In the genomic region with DNA sequence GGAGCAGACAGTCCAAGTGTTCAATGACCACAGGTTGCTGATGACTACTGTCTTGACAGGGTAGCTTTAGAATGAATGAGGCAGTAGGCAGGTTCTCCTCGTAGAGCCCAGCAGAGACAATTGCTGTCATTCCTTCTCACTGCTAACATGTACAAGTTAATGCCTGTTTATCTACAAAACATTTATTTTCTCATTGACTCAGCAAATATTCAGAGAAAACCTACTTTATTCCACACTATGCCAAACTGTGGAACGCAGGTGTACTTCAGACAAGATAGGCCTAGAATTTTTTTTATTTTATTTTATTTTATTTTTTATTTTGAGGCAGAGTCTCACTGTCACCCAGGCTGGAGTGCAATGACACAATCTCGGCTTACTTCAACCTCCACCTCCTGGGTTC, we compare ENCODE assay signal across 1 cellular context.
TF ChIP-seq lines count a peak whose summit lies in the region.

No MANE protein-coding gene starts in this region.

TF ChIP-seq in GM12878, 131 proteins besides CTCF, POLR2A, EP300 and RAD21:
- TF ChIP-seq SUZ12 (IDR thresholded peaks at IDR 0.05; ENCODE audit: unreplicated experiment) (no peak), SUPT20H (IDR thresholded peaks at IDR 0.05; ENCODE audit: borderline replicate concordance, control insufficient read depth, low read depth, low read length) (no peak), SIX5 (IDR thresholded peaks at IDR 0.05; ENCODE audit: low read depth, low read length, severe bottlenecking) (no peak), MAX (IDR thresholded peaks at IDR 0.05; ENCODE audit: low read depth, low read length) (no peak), ZBTB33 (IDR thresholded peaks at IDR 0.05) (no peak), CBX5 (IDR thresholded peaks at IDR 0.05; ENCODE audit: low read depth) (no peak), RFX5 (IDR thresholded peaks at IDR 0.05; ENCODE audit: low read depth, low read length) (no peak), KLF5 (IDR thresholded peaks at IDR 0.05; ENCODE audit: partially characterized antibody) (no peak), EED (IDR thresholded peaks at IDR 0.05; ENCODE audit: low read depth) (no peak), CEBPZ (IDR thresholded peaks at IDR 0.05; ENCODE audit: low read depth, low read length) (no peak)
- TF ChIP-seq, protein P1, sequence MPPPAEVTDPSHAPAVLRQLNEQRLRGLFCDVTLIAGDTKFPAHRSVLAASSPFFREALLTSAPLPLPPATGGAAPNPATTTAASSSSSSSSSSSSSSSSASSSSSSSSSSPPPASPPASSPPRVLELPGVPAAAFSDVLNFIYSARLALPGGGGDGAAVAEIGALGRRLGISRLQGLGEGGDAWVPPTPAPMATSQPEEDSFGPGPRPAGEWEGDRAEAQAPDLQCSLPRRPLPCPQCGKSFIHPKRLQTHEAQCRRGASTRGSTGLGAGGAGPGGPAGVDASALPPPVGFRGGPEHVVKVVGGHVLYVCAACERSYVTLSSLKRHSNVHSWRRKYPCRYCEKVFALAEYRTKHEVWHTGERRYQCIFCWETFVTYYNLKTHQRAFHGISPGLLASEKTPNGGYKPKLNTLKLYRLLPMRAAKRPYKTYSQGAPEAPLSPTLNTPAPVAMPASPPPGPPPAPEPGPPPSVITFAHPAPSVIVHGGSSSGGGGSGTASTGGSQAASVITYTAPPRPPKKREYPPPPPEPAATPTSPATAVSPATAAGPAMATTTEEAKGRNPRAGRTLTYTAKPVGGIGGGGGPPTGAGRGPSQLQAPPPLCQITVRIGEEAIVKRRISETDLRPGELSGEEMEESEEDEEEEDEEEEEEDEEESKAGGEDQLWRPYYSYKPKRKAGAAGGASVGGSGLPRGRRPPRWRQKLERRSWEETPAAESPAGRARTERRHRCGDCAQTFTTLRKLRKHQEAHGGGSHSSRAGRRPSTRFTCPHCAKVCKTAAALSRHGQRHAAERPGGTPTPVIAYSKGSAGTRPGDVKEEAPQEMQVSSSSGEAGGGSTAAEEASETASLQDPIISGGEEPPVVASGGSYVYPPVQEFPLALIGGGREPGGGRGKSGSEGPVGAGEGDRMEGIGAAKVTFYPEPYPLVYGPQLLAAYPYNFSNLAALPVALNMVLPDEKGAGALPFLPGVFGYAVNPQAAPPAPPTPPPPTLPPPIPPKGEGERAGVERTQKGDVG (CRISPR knock-in tag; IDR thresholded peaks at IDR 0.05): no peak
- TF ChIP-seq, protein P2, sequence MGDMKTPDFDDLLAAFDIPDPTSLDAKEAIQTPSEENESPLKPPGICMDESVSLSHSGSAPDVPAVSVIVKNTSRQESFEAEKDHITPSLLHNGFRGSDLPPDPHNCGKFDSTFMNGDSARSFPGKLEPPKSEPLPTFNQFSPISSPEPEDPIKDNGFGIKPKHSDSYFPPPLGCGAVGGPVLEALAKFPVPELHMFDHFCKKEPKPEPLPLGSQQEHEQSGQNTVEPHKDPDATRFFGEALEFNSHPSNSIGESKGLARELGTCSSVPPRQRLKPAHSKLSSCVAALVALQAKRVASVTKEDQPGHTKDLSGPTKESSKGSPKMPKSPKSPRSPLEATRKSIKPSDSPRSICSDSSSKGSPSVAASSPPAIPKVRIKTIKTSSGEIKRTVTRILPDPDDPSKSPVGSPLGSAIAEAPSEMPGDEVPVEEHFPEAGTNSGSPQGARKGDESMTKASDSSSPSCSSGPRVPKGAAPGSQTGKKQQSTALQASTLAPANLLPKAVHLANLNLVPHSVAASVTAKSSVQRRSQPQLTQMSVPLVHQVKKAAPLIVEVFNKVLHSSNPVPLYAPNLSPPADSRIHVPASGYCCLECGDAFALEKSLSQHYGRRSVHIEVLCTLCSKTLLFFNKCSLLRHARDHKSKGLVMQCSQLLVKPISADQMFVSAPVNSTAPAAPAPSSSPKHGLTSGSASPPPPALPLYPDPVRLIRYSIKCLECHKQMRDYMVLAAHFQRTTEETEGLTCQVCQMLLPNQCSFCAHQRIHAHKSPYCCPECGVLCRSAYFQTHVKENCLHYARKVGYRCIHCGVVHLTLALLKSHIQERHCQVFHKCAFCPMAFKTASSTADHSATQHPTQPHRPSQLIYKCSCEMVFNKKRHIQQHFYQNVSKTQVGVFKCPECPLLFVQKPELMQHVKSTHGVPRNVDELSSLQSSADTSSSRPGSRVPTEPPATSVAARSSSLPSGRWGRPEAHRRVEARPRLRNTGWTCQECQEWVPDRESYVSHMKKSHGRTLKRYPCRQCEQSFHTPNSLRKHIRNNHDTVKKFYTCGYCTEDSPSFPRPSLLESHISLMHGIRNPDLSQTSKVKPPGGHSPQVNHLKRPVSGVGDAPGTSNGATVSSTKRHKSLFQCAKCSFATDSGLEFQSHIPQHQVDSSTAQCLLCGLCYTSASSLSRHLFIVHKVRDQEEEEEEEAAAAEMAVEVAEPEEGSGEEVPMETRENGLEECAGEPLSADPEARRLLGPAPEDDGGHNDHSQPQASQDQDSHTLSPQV (IDR thresholded peaks at IDR 0.05): no peak
- TF ChIP-seq, protein P3, sequence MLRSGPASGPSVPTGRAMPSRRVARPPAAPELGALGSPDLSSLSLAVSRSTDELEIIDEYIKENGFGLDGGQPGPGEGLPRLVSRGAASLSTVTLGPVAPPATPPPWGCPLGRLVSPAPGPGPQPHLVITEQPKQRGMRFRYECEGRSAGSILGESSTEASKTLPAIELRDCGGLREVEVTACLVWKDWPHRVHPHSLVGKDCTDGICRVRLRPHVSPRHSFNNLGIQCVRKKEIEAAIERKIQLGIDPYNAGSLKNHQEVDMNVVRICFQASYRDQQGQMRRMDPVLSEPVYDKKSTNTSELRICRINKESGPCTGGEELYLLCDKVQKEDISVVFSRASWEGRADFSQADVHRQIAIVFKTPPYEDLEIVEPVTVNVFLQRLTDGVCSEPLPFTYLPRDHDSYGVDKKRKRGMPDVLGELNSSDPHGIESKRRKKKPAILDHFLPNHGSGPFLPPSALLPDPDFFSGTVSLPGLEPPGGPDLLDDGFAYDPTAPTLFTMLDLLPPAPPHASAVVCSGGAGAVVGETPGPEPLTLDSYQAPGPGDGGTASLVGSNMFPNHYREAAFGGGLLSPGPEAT (IDR thresholded peaks at IDR 0.05; ENCODE audit: low read depth): no peak
- TF ChIP-seq, protein P4, sequence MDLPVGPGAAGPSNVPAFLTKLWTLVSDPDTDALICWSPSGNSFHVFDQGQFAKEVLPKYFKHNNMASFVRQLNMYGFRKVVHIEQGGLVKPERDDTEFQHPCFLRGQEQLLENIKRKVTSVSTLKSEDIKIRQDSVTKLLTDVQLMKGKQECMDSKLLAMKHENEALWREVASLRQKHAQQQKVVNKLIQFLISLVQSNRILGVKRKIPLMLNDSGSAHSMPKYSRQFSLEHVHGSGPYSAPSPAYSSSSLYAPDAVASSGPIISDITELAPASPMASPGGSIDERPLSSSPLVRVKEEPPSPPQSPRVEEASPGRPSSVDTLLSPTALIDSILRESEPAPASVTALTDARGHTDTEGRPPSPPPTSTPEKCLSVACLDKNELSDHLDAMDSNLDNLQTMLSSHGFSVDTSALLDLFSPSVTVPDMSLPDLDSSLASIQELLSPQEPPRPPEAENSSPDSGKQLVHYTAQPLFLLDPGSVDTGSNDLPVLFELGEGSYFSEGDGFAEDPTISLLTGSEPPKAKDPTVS (IDR thresholded peaks at IDR 0.05; ENCODE audit: low read depth, low read length): no peak
